8 cellular contexts compared by ENCODE assay signal in the genomic region with DNA sequence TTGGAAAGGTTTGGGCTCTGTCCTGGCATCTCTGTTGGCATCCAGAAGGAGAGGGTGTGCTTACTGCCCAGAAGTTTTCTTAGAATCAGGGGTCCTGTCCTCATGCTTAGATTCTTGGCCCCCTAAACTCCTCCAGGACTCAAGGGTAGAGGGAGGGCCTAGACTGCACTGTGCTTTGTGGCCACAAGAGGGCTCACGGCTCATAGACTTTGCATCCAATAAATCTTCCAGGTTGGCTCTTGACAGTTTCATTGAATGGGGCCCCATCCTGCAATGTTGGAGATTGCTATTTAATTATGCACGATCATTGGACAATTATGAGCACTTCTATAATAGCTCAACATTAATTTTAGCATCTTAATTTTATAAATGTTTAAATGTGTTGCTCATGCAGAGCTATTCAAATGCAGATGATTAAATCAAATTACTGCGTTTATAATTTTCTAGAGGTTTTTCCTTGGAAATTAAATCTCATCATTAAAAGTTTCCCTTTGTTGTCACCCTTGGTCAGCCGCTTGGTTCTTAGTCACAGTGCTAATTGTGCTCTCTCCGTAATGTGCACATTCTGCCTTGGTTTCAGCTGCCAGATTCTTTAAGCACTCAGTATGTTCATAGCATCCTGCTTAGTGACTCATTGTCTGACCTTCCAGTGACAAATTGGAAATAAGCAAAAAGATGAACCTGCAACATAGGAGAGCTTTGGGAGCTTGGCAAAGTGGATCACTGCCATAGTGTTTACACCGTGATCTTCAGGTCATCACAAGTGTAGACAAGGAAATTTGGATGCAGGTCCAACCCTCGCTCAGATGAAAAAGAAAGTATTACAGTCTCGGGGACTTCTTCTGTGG. TPM values are rescaled to one million over a fixed set of nuclear protein-coding genes. Genes with fewer than 3 reads are reported as not detected.
DNase-seq lines count a peak whose midpoint lies in the region; ATAC-seq and TF ChIP-seq lines count a peak whose summit lies in the region.

No MANE protein-coding gene starts in this region.

- H3K36me3 Mint-ChIP-seq in activated naive CD4-positive, alpha-beta T cell treated with anti-CD3 and anti-CD28 coated beads, Interleukin-2, amount 50 U/mL, for 72 hours, result no peaks in the 10 kb centered on the region

- H3K36me3 ChIP-seq in body of pancreas (replicated peaks in 1 of 2; ENCODE audit: insufficient read depth in 1 of 2, low read depth in 2 of 2), result no peaks in the 10 kb centered on the region

- TF ChIP-seq CTCF in HFF-Myc (IDR thresholded peaks at IDR 0.05; ENCODE audit: low read depth, low read length, missing control alignments), result peak; percentile 89
- TF ChIP-seq CTCF in body of pancreas (IDR thresholded peaks at IDR 0.05), result peak; percentile 64 to 89 (median 75)

- H3K4me3 Mint-ChIP-seq in stimulated activated naive CD8-positive, alpha-beta T cell treated with anti-CD3 and anti-CD28 coated beads, Interleukin-15, amount 100 ng/mL, for 72 hours, result no peak overlapping the region

- H3K27ac Mint-ChIP-seq in activated naive CD4-positive, alpha-beta T cell treated with anti-CD3 and anti-CD28 coated beads, Interleukin-2, amount 50 U/mL, for 72 hours, result no peak overlapping the region
- no peak overlapping the region for H3K27ac Mint-ChIP-seq in stimulated activated naive CD8-positive, alpha-beta T cell treated with anti-CD3 and anti-CD28 coated beads, Interleukin-15, amount 100 ng/mL, for 72 hours

- H3K4me3 ChIP-seq in HFF-Myc (replicated peaks; ENCODE audit: low read depth, low read length), result no peak overlapping the region
- H3K4me3 ChIP-seq in body of pancreas, result no peak overlapping the region

- peak; percentile 31 to 44 for ATAC-seq in activated naive CD4-positive, alpha-beta T cell treated with anti-CD3 and anti-CD28 coated beads, Interleukin-2, amount 50 U/mL, for 72 hours
- ATAC-seq in body of pancreas (no peak), GM21528 (IDR thresholded peaks at IDR 0.05; ENCODE audit: low FRiP score, unreplicated experiment) (no peak)
- no peak for ATAC-seq in stimulated activated naive CD8-positive, alpha-beta T cell treated with anti-CD3 and anti-CD28 coated beads, Interleukin-15, amount 100 ng/mL, for 72 hours

- no peak overlapping the region for H3K27ac ChIP-seq in body of pancreas

- TF ChIP-seq POLR2A in body of pancreas (IDR thresholded peaks at IDR 0.05), result no peak

- no peaks in the 10 kb centered on the region for H3K9me3 ChIP-seq in body of pancreas

- peaks cover 0 to 2% of the 10 kb centered on the region in 2 donors for H3K9me3 Mint-ChIP-seq in activated naive CD4-positive, alpha-beta T cell treated with anti-CD3 and anti-CD28 coated beads, Interleukin-2, amount 50 U/mL, for 72 hours
- H3K9me3 Mint-ChIP-seq in stimulated activated naive CD8-positive, alpha-beta T cell treated with anti-CD3 and anti-CD28 coated beads, Interleukin-15, amount 100 ng/mL, for 72 hours, result no peaks in the 10 kb centered on the region

- intact Hi-C loops in body of pancreas (cut with DNase I), result loop anchor here (5.0 kb wide), 1 partner anchor 314 kb away; no protein-coding TSS in a partner anchor

- no peaks in the 10 kb centered on the region for H3K4me1 Mint-ChIP-seq in stimulated activated naive CD8-positive, alpha-beta T cell treated with anti-CD3 and anti-CD28 coated beads, Interleukin-15, amount 100 ng/mL, for 72 hours

- peak in 1 of 2 donors; percentile 16 for DNase-seq in activated naive CD4-positive, alpha-beta T cell treated with anti-CD3 and anti-CD28 coated beads, Interleukin-2, amount 50 U/mL, for 72 hours (ENCODE audit: low spot score in 2 of 2)
- no peak for DNase-seq in activated naive CD4-positive, alpha-beta T cell treated with anti-CD3 and anti-CD28 coated beads, Interleukin-2, amount 50 U/mL, for 16 hours
- no peak for DNase-seq in HFF-Myc (ENCODE audit: extremely low read depth, low read depth)
- peak; percentile 45 for DNase-seq in NCI-H748 (lab: John Stamatoyannopoulos, UW; ENCODE audit: unreplicated experiment)
- peak; percentile 29 to 63 (median 39) for DNase-seq in body of pancreas
- DNase-seq in kidney tubule cell (ENCODE audit: low spot score), result peak; percentile 89
- DNase-seq in stimulated activated naive CD8-positive, alpha-beta T cell treated with anti-CD3 and anti-CD28 coated beads, Interleukin-15, amount 100 ng/mL, for 72 hours, result peak; percentile 18 to 21

- H3K27me3 Mint-ChIP-seq in stimulated activated naive CD8-positive, alpha-beta T cell treated with anti-CD3 and anti-CD28 coated beads, Interleukin-15, amount 100 ng/mL, for 72 hours, result no peaks in the 10 kb centered on the region

- no peaks in the 10 kb centered on the region for H3K4me1 ChIP-seq in body of pancreas

- no peaks in the 10 kb centered on the region for H3K27me3 ChIP-seq in body of pancreas

- 55 to 56% methylated on average over 8 of the region's 8 CpGs for WGBS in body of pancreas, 2 donors

RNA-seq across cellular contexts. Expression of a gene that starts 33.5 kb away (rescaled TPM):
- not detected for total RNA-seq in activated naive CD4-positive, alpha-beta T cell treated with anti-CD3 and anti-CD28 coated beads, Interleukin-2, amount 50 U/mL, for 72 hours
- under 1 TPM in 1 of 2 donors, not detected in 1; 0.78 TPM for total RNA-seq in body of pancreas

Comparison
In these comparisons a context has a peak if more than half of its experiments do, and no peak if none do; other contexts are left out.
1. ATAC-seq: peak in activated naive CD4-positive, alpha-beta T cell treated with anti-CD3 and anti-CD28 coated beads, Interleukin-2, amount 50 U/mL, for 72 hours (2 of 2); none in body of pancreas (single experiment), stimulated activated naive CD8-positive, alpha-beta T cell treated with anti-CD3 and anti-CD28 coated beads, Interleukin-15, amount 100 ng/mL, for 72 hours (single experiment) and GM21528 (single experiment).
2. DNase-seq: peak in NCI-H748 (single experiment), body of pancreas (4 of 4), kidney tubule cell (single experiment) and stimulated activated naive CD8-positive, alpha-beta T cell treated with anti-CD3 and anti-CD28 coated beads, Interleukin-15, amount 100 ng/mL, for 72 hours (2 of 2); none in activated naive CD4-positive, alpha-beta T cell treated with anti-CD3 and anti-CD28 coated beads, Interleukin-2, amount 50 U/mL, for 16 hours (single experiment) and HFF-Myc (single experiment).